Comparison of ENCODE assay signal across 8 cellular contexts in genomic region chr14:52694761-52695480, GRCh38. TPM values are rescaled to one million over a fixed set of nuclear protein-coding genes. Genes with fewer than 3 reads are reported as not detected.
DNase-seq lines count a peak whose midpoint lies in the region; ATAC-seq and TF ChIP-seq lines count a peak whose summit lies in the region.

No MANE protein-coding gene starts in this region.

- H3K9me3 ChIP-seq in AG04450 (ENCODE audit: control insufficient read depth, insufficient read depth, low read length) (no peaks in the 10 kb centered on the region), mononuclear cell (ENCODE audit: low read depth, low read length) (no peaks in the 10 kb centered on the region)

- H3K4me1 ChIP-seq in mononuclear cell (ENCODE audit: insufficient read depth, low read length), result peaks cover 41% of the 10 kb centered on the region

- H3K4me3 Mint-ChIP-seq in effector memory CD8-positive, alpha-beta T cell, result peak overlapping the region; percentile 87 to 95

- H3K36me3 Mint-ChIP-seq in effector memory CD8-positive, alpha-beta T cell (ENCODE audit: insufficient read depth), result peaks cover 7% of the 10 kb centered on the region

- no peaks in the 10 kb centered on the region for H3K9me3 Mint-ChIP-seq in effector memory CD8-positive, alpha-beta T cell

- POLR2A ChIA-PET in AG04450 (lab: Yijun Ruan, JAX), result interaction anchor here (0.6 to 1.4 kb wide), 7 partner anchors 11 to 1622 kb away, joined by 3 to 9 read pairs (median 3); partner anchors contain the start of gene STYX

- DNase-seq in AG04450 (ENCODE audit: low read depth, low spot score) (no peak), NCI-H345 (lab: John Stamatoyannopoulos, UW) (peak; percentile 51)
- peak; percentile 49 for DNase-seq in activated CD4-positive, alpha-beta T cell treated with anti-CD3 and anti-CD28 coated beads, Interleukin-2, amount 50 U/mL, for 1 hour
- peak; percentile 40 to 49 (median 49) for DNase-seq in effector memory CD8-positive, alpha-beta T cell
- DNase-seq in stimulated activated CD8-positive, alpha-beta memory T cell treated with anti-CD3 and anti-CD28 coated beads, Interleukin-7, amount 100 ng/mL, for 1 hour (ENCODE audit: low read depth in 2 of 2), result peak; percentile 19 to 39

- TF ChIP-seq CTCF in AG04450 (IDR thresholded peaks at IDR 0.05; ENCODE audit: low read depth, low read length), result no peak

- H3K4me3 ChIP-seq in AG04450 (ENCODE audit: low read depth, low read length), result peak overlapping the region; percentile 91
- H3K4me3 ChIP-seq in mononuclear cell (ENCODE audit: low read length), result peak overlapping the region; percentile 77

- H3K27ac Mint-ChIP-seq in effector memory CD8-positive, alpha-beta T cell, result peak overlapping the region; percentile 81 to 96

- H3K27me3 ChIP-seq in AG04450 (ENCODE audit: control insufficient read depth, insufficient read depth, low read length) (no peaks in the 10 kb centered on the region), mononuclear cell (ENCODE audit: insufficient read depth, low read length) (no peaks in the 10 kb centered on the region)

- peak; percentile 59 for ATAC-seq in HG03045 (IDR thresholded peaks at IDR 0.05; ENCODE audit: unreplicated experiment)
- ATAC-seq in effector memory CD8-positive, alpha-beta T cell (replicated peaks), result peak; percentile 67

- TF ChIP-seq POLR2A in GM18526 (IDR thresholded peaks at IDR 0.05; ENCODE audit: extremely low read depth, insufficient read length), result peak; percentile 28

- CTCF ChIA-PET in AG04450 (lab: Charles Lee), result no interaction called here

- peak overlapping the region; percentile 80 for H3K27ac ChIP-seq in AG04450 (ENCODE audit: low read depth, low read length)

- no peaks in the 10 kb centered on the region for H3K27me3 Mint-ChIP-seq in effector memory CD8-positive, alpha-beta T cell

- H3K4me1 Mint-ChIP-seq in effector memory CD8-positive, alpha-beta T cell (ENCODE audit: low read depth in 2 of 2), result peaks cover 33 to 38% of the 10 kb centered on the region in 2 donors

RNA-seq across cellular contexts. Expression of gene ERO1A, which starts 0.4 kb away (rescaled TPM):
- 30.9 and 43.6 TPM in 2 replicates for polyA plus RNA-seq in AG04450 (2011; rRNA removed)
- 9.0 and 15.4 TPM in 2 replicates for polyA minus RNA-seq in AG04450 (2011; rRNA and poly(A)+ RNA removed)
- 71.6 TPM for total RNA-seq in mononuclear cell

RNA-seq across cellular contexts. Expression of gene PSMC6, which starts 12.1 kb away (rescaled TPM):
- 91.9 and 140 TPM in 2 replicates for polyA plus RNA-seq in AG04450 (2011; rRNA removed)
- polyA minus RNA-seq in AG04450 (2011; rRNA and poly(A)+ RNA removed), result 33.2 and 65.4 TPM in 2 replicates
- total RNA-seq in mononuclear cell, result 117 TPM

RNA-seq across cellular contexts. Expression of gene STYX, which starts 35.0 kb away (rescaled TPM):
- polyA plus RNA-seq in AG04450 (2011; rRNA removed), result 9.7 and 13.1 TPM in 2 replicates
- 5.1 and 8.5 TPM in 2 replicates for polyA minus RNA-seq in AG04450 (2011; rRNA and poly(A)+ RNA removed)
- total RNA-seq in mononuclear cell, result 25.2 TPM
